In the genomic region with DNA sequence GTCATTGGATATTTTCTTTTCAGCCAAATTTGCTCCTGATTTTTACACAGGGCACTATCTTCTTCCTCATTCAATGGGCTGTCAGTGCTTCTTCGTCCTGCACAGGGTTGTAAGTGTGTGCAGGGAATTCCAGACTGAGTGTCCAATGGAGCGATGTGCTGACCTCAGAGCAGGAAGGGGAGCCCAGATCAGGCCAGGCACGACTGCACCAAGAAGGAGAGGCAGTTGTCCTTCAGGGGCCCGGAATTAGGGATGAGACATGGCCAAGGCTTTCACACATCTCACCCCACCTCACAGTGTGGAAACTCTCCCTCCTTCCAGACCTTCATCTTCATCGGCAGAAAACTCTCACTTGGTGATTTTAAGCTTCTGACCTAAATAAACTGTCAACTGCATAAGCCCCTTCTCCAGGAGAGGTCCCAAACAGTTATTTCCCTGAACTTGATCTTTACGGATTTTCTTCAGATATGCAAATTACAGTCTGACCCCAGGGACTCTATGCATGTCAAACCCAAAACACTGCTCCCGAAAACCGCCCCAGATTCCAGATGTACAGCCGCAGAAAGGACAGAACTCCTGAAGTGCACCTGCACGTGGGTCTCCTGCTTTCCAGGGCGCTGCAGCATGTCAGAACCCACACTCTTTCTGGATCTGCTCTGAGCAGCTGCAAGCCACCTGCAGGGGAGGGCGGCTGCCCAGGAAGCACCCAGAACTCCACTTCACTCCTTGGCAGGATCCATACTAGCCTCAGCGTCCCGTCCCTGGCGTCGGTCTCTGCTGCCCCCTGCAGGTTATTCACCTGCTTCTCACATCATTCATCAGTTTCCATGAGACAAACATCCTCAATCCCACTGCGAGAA, we compare ENCODE assay signal across 8 cellular contexts. TPM values are rescaled to one million over a fixed set of nuclear protein-coding genes. Genes with fewer than 3 reads are reported as not detected.
DNase-seq lines count a peak whose midpoint lies in the region; ATAC-seq, FAIRE-seq and TF ChIP-seq lines count a peak whose summit lies in the region.

No MANE protein-coding gene starts in this region.

- 0 to 1% methylated on average over 11 to 13 of the region's 17 CpGs for WGBS in esophagus squamous epithelium, 2 donors

- intact Hi-C loops in PC-9 (cut with micrococcal nuclease; ENCODE audit: unreplicated experiment), result loop anchor here (1.0 to 2.0 kb wide), 7 partner anchors 50 to 343 kb away; a partner anchor contains a TSS
- intact Hi-C loops in esophagus squamous epithelium (cut with DNase I), result loop anchor here (5.0 kb wide), 1 partner anchor 343 kb away; a partner anchor contains a TSS

- ATAC-seq in naive B cell (ENCODE audit: low read depth in 2 of 2), result peak; percentile 68 to 69

- H3K27ac ChIP-seq in PC-9 (no peak overlapping the region), esophagus squamous epithelium (peak overlapping the region; percentile 82 to 90 (median 84))

- CTCF ChIA-PET in PC-9 (lab: Charles Lee), result interaction anchor here (0.6 to 2.1 kb wide), 7 partner anchors 50 to 423 kb away, joined by 3 to 25 read pairs (median 6); no protein-coding TSS in a partner anchor

- H3K9me3 Mint-ChIP-seq in naive B cell, result peaks cover 3 to 9% (median 7%) of the 10 kb centered on the region in 7 donors

- TF ChIP-seq CTCF in PC-9 (conservative IDR thresholded peaks at IDR 0.05) (peak; percentile 89), esophagus squamous epithelium (IDR thresholded peaks at IDR 0.05) (peak; percentile 88 to 97 (median 93))

- H3K79me2 ChIP-seq in PC-9 (ENCODE audit: low read depth), result peaks cover 13% of the 10 kb centered on the region

- H3K27ac Mint-ChIP-seq in naive B cell, result peak overlapping the region; percentile 26 to 94 (median 70)

- H3K4me2 ChIP-seq in PC-9, result peak overlapping the region; percentile 81

- peak overlapping the region; percentile 91 for H2AFZ ChIP-seq in PC-9

- no peaks in the 10 kb centered on the region for H4K20me1 ChIP-seq in PC-9 (ENCODE audit: insufficient read depth)

- H3K36me3 ChIP-seq in PC-9 (ENCODE audit: low read depth) (peaks cover 31% of the 10 kb centered on the region), esophagus squamous epithelium (peaks cover 0 to 33% (median 7%) of the 10 kb centered on the region in 3 donors)

- peaks cover 12% of the 10 kb centered on the region for H3F3A ChIP-seq in PC-9 (ENCODE audit: insufficient read depth, low read depth)

- H3K27me3 Mint-ChIP-seq in naive B cell, result no peaks in the 10 kb centered on the region

- POLR2A ChIA-PET in PC-9 (lab: Charles Lee; ENCODE audit: unreplicated experiment), result interaction anchor here (0.6 to 0.7 kb wide), 7 partner anchors 11 to 744 kb away, joined by 3 to 17 read pairs (median 4); a partner anchor contains a TSS

- H3K4me3 ChIP-seq in Jurkat, Clone E6-1 (ENCODE audit: low read length), result peak overlapping the region; percentile 79
- peak overlapping the region; percentile 76; the same call in 1 of the 2 replicates for H3K4me3 ChIP-seq in PC-9
- peak overlapping the region; percentile 72 to 94 (median 84) for H3K4me3 ChIP-seq in esophagus squamous epithelium

- peaks cover 8 to 9% of the 10 kb centered on the region in 2 donors for H3K36me3 Mint-ChIP-seq in naive B cell

- H3K27me3 ChIP-seq in PC-9 (ENCODE audit: insufficient read depth, low read depth), result no peaks in the 10 kb centered on the region
- no peaks in the 10 kb centered on the region for H3K27me3 ChIP-seq in esophagus squamous epithelium

- DNase-seq in AML-193 (lab: John Stamatoyannopoulos, UW) (peak; percentile 84 to 85), GM19239 (ENCODE audit: insufficient read length, low spot score) (peak; percentile 54), PC-9 (peak; percentile 59 to 78), esophagus squamous epithelium (lab: John Stamatoyannopoulos, UW) (peak; percentile 33), naive B cell (peak; percentile 77)
- peak; percentile 85 for DNase-seq in Jurkat, Clone E6-1 (ENCODE audit: low read depth, low spot score)
- DNase-seq in activated T-cell treated with anti-CD3 and anti-CD28 coated beads, Interleukin-2, amount 50 U/mL, for 48 hours, result peak; percentile 91 to 92
- DNase-seq in stimulated activated CD8-positive, alpha-beta memory T cell treated with anti-CD3 and anti-CD28 coated beads, Interleukin-7, amount 100 ng/mL, for 24 hours (ENCODE audit: low read depth), result peak; percentile 73

- BruUV-seq in PC-9 (replicated peaks; lab: Mats Ljungman, UMichigan), result no TSS peak

- peak; percentile 94 for FAIRE-seq in GM19239 (lab: Jason Lieb, UNC)

- H3K4me1 ChIP-seq in PC-9 (replicated peaks; ENCODE audit: insufficient read depth) (peaks cover 8% of the 10 kb centered on the region; the same call in 1 of the 2 replicates), esophagus squamous epithelium (peaks cover 17 to 35% (median 19%) of the 10 kb centered on the region in 3 donors)

- no peaks in the 10 kb centered on the region for H3K9me2 ChIP-seq in PC-9 (ENCODE audit: insufficient read depth)

- H3K9me3 ChIP-seq in PC-9 (ENCODE audit: insufficient read depth, low read depth) (peaks cover 47% of the 10 kb centered on the region), esophagus squamous epithelium (peaks cover 0 to 20% (median 3%) of the 10 kb centered on the region in 3 donors)

- no peak for TF ChIP-seq POLR2A in esophagus squamous epithelium (IDR thresholded peaks at IDR 0.05)

- peak overlapping the region; percentile 87 to 99 (median 93) for H3K4me3 Mint-ChIP-seq in naive B cell

- H3K4me1 Mint-ChIP-seq in naive B cell, result peaks cover 25 to 42% (median 37%) of the 10 kb centered on the region in 3 donors

RNA-seq across cellular contexts. Expression of a gene that starts 0.6 kb away (rescaled TPM):
- polyA plus RNA-seq in Jurkat, Clone E6-1 (2012; ENCODE audit: insufficient read depth, insufficient read length), result not detected
- total RNA-seq in PC-9 (2021), result 2.9 and 8.6 TPM in 2 replicates
- total RNA-seq in esophagus squamous epithelium, result 1 to 10 TPM; 2.6 to 5.2 (median 3.8) TPM
- 1 to 10 TPM; 1.8 to 5.5 (median 2.9) TPM for polyA plus RNA-seq in naive B cell (ENCODE audit: low read depth in 6 of 6)

RNA-seq across cellular contexts. Expression of a gene that starts 15.8 kb away (rescaled TPM):
- polyA plus RNA-seq in Jurkat, Clone E6-1 (2012; ENCODE audit: insufficient read depth, insufficient read length), result not detected
- 5.7 and 6.4 TPM in 2 replicates for total RNA-seq in PC-9 (2021)
- 1 to 10 TPM; 2.0 to 6.7 (median 5.0) TPM for total RNA-seq in esophagus squamous epithelium
- polyA plus RNA-seq in naive B cell (ENCODE audit: low read depth in 6 of 6), result 1 to 10 TPM in 2 of 6 donors, under 1 TPM in 3, not detected in 1; 0.47 to 1.2 (median 0.95) TPM

RNA-seq across cellular contexts. Expression of a gene that starts 22.1 kb away (rescaled TPM):
- polyA plus RNA-seq in Jurkat, Clone E6-1 (2012; ENCODE audit: insufficient read depth, insufficient read length), result 4.1 TPM
- 5.3 and 6.2 TPM in 2 replicates for total RNA-seq in PC-9 (2021)
- total RNA-seq in esophagus squamous epithelium, result 10 to 100 TPM in 1 of 4 donors, 1 to 10 TPM in 3; 1.6 to 10.9 (median 5.0) TPM
- polyA plus RNA-seq in naive B cell (ENCODE audit: low read depth in 6 of 6), result 10 to 100 TPM; 21.6 to 33.2 (median 25.2) TPM

Comparison
In these comparisons a context has a peak if more than half of its experiments do, and no peak if none do; other contexts are left out.
1. DNase-seq: peak in every context shown above with its lines; median percentile 92 in activated T-cell treated with anti-CD3 and anti-CD28 coated beads, Interleukin-2, amount 50 U/mL, for 48 hours; 85 in Jurkat, Clone E6-1; 84 in AML-193; 77 in naive B cell; 73 in stimulated activated CD8-positive, alpha-beta memory T cell treated with anti-CD3 and anti-CD28 coated beads, Interleukin-7, amount 100 ng/mL, for 24 hours; 68 in PC-9; 54 in GM19239; 33 in esophagus squamous epithelium.